In genomic region chr5:179599100-179599499, GRCh38 we compare ENCODE assay signal across 1 cellular context.
TF ChIP-seq lines count a peak whose summit lies in the region.

No MANE protein-coding gene starts in this region.

TF ChIP-seq in HepG2, 621 proteins besides CTCF, POLR2A, EP300 and RAD21:
- TF ChIP-seq ZNF343 (CRISPR knock-in tag; IDR thresholded peaks at IDR 0.05) (no peak), AGO2 (optimal IDR thresholded peaks at IDR 0.05; ENCODE audit: low read depth, low read length) (peak; percentile 34), PHB2 (IDR thresholded peaks at IDR 0.05; ENCODE audit: partially characterized antibody) (no peak)
